7 cellular contexts compared by ENCODE assay signal in the genomic region with DNA sequence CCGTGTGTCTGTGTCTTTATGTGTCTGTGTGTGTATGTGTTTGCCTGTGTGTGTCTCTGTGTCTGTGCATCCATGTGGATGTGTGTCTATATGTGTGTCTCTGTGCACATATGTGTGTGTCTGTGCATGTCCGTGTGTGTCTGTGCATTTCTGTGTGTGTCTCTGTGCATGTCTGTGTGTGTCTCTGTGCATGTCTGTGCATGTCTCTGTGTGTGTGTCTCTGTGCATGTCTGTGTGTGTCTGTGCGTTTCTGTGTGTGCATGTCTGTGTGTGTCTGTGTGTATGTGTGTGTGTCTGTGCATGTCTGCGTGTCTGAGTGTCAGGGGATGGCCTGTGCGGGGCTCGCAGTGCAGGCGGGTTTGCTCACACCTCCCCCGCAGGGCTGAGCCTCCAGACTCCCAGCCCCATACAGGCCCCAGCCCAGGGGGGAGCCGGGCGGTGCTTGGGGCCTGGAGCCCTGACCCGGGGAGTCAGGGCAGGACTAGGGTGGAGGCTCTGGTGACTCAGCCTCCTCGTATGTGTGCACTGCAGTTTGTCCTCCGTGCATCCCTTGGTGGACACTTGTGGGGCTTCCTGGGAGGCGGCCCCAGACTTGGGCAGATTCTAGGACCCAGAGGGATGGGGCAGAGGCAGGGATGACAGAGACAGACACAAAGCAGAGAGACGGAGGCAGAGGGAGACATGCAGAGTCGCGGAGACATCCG. TPM values are rescaled to one million over a fixed set of nuclear protein-coding genes. Genes with fewer than 3 reads are reported as not detected.
A peak's percentile ranks its signal among the peaks of the same experiment; 100 is the strongest.
DNase-seq lines count a peak whose midpoint lies in the region; ATAC-seq, FAIRE-seq and TF ChIP-seq lines count a peak whose summit lies in the region.
"Not testable (repeated sequence)": the region's sequence is repeated elsewhere in the genome, so short reads cannot be mapped to it uniquely, and the experiment has no call there.

No MANE protein-coding gene starts in this region.

- H3K36me3 Mint-ChIP-seq in activated naive CD4-positive, alpha-beta T cell treated with anti-CD3 and anti-CD28 coated beads for 36 hours (ENCODE audit: low read depth); stimulated activated effector memory CD8-positive, alpha-beta T cell treated with anti-CD3 and anti-CD28 coated beads, Interleukin-12 subunit alpha, Interleukin-12 subunit beta, amount 100 ng/mL, for 72 hours: not testable (repeated sequence)

- FAIRE-seq in GM18507 (lab: Jason Lieb, UNC) = peak; percentile 53

- CTCF ChIA-PET in activated naive CD4-positive, alpha-beta T cell treated with anti-CD3 and anti-CD28 coated beads for 36 hours (lab: Charles Lee) = not testable (repeated sequence)

- H3K27ac Mint-ChIP-seq in activated naive CD4-positive, alpha-beta T cell treated with anti-CD3 and anti-CD28 coated beads for 36 hours = peak overlapping the region; percentile 15
- not testable (repeated sequence) for H3K27ac Mint-ChIP-seq in stimulated activated effector memory CD8-positive, alpha-beta T cell treated with anti-CD3 and anti-CD28 coated beads, Interleukin-12 subunit alpha, Interleukin-12 subunit beta, amount 100 ng/mL, for 72 hours

- ATAC-seq in stimulated activated effector memory CD8-positive, alpha-beta T cell treated with anti-CD3 and anti-CD28 coated beads, Interleukin-12 subunit alpha, Interleukin-12 subunit beta, amount 100 ng/mL, for 72 hours = peak; percentile 62

- H3K4me3 Mint-ChIP-seq in activated naive CD4-positive, alpha-beta T cell treated with anti-CD3 and anti-CD28 coated beads for 36 hours; stimulated activated effector memory CD8-positive, alpha-beta T cell treated with anti-CD3 and anti-CD28 coated beads, Interleukin-12 subunit alpha, Interleukin-12 subunit beta, amount 100 ng/mL, for 72 hours: not testable (repeated sequence)

- intact Hi-C loops in activated naive CD4-positive, alpha-beta T cell treated with anti-CD3 and anti-CD28 coated beads for 36 hours (cut with micrococcal nuclease) = not testable (repeated sequence)

- peaks cover 18% of the 10 kb centered on the region for H3K9me3 Mint-ChIP-seq in activated naive CD4-positive, alpha-beta T cell treated with anti-CD3 and anti-CD28 coated beads for 36 hours
- not testable (repeated sequence) for H3K9me3 Mint-ChIP-seq in stimulated activated effector memory CD8-positive, alpha-beta T cell treated with anti-CD3 and anti-CD28 coated beads, Interleukin-12 subunit alpha, Interleukin-12 subunit beta, amount 100 ng/mL, for 72 hours

- H3K4me1 Mint-ChIP-seq in activated naive CD4-positive, alpha-beta T cell treated with anti-CD3 and anti-CD28 coated beads for 36 hours (ENCODE audit: low read depth); stimulated activated effector memory CD8-positive, alpha-beta T cell treated with anti-CD3 and anti-CD28 coated beads, Interleukin-12 subunit alpha, Interleukin-12 subunit beta, amount 100 ng/mL, for 72 hours: not testable (repeated sequence)

- H3K27me3 Mint-ChIP-seq in activated naive CD4-positive, alpha-beta T cell treated with anti-CD3 and anti-CD28 coated beads for 36 hours (ENCODE audit: low read depth) = not testable (repeated sequence)

- peak; percentile 16; the same call in 1 of the 2 replicates for TF ChIP-seq POLR2A in Raji (IDR thresholded peaks at IDR 0.05; ENCODE audit: insufficient read depth, low read depth, low read length)

- not testable (repeated sequence) for DNase-seq in GM18507 (ENCODE audit: extremely low spot score, insufficient read length, low read depth); activated naive CD4-positive, alpha-beta T cell treated with anti-CD3 and anti-CD28 coated beads for 36 hours; stimulated activated effector memory CD8-positive, alpha-beta T cell treated with anti-CD3 and anti-CD28 coated beads, Interleukin-12 subunit alpha, Interleukin-12 subunit beta, amount 100 ng/mL, for 72 hours (ENCODE audit: low spot score in 2 of 2)
- DNase-seq in HT1080 (ENCODE audit: low read depth) = peak; percentile 18
- DNase-seq in NCI-H226 = peak; percentile 35
- peak; percentile 12 for DNase-seq in islet precursor cell

RNA-seq across cellular contexts. Expression of gene TMEM121, which starts 41.9 kb away (rescaled TPM):
- 3.5 and 4.4 TPM in 2 replicates for total RNA-seq in HT1080 (2014; rRNA removed; shearing (Covaris generic))
- 6.0 and 8.7 TPM in 2 replicates for polyA plus RNA-seq in HT1080 (2015; cell fraction: cytosol; rRNA removed)
- polyA plus RNA-seq in HT1080 (2015; cell fraction: nucleus; rRNA removed) = 2.9 and 4.9 TPM in 2 replicates
- total RNA-seq in activated naive CD4-positive, alpha-beta T cell treated with anti-CD3 and anti-CD28 coated beads for 36 hours = 1 to 10 TPM; 6.5 to 9.3 TPM
